10 cellular contexts compared by ENCODE assay signal in the genomic region with DNA sequence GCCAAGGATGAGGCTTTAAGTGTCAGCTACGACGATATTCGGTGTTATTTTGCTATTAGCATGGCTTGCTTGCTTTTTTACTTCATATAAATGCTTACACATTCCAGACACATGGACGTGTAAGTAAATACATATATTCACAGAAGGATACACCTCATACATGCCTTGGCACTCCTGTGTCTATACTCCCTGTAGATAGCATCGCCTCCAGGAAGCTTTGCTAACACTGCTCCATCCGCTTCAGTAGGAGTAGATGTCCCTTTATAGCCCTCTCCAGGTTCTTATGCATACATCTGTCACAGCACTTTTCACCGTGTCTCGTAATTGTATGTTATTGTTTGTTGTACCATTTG. TPM values are rescaled to one million over a fixed set of nuclear protein-coding genes. Genes with fewer than 3 reads are reported as not detected.
DNase-seq lines count a peak whose midpoint lies in the region; ATAC-seq lines count a peak whose summit lies in the region.
"Had no signal": no experiment of that assay in that cellular context is flagged by ENCODE, and none has a peak within 500 bp of the region (broad histone marks: within the 10 kb centered on the region; RNA-seq: fewer than 3 reads in every experiment).

No MANE protein-coding gene starts in this region.

- peaks cover 74% of the 10 kb centered on the region for H3K27me3 Mint-ChIP-seq in T-helper 17 cell
- H3K27me3 Mint-ChIP-seq in stimulated activated naive B cell treated with anti-CD40 and anti-IgM and Interleukin-4, amounts not matched to agents 10 μg/mL and 1 μg/mL and 100 μg/mL, for 72 hours: peaks cover 52 to 57% of the 10 kb centered on the region in 2 donors

- peak; percentile 54 for DNase-seq in NCI-H748 (lab: John Stamatoyannopoulos, UW; ENCODE audit: unreplicated experiment)
- no peak for DNase-seq in NCI-H748 treated with DMSO at 0.1 percent for 48 hours (lab: John Stamatoyannopoulos, UW)
- no peak for DNase-seq in T-helper 17 cell
- no peak for DNase-seq in stimulated activated naive B cell treated with anti-CD40 and anti-IgM and Interleukin-4, amounts not matched to agents 10 μg/mL and 1 μg/mL and 100 μg/mL, for 72 hours
- no peak for DNase-seq in DMS79 (lab: John Stamatoyannopoulos, UW)
- no peak for DNase-seq in NAMALWA (ENCODE audit: low spot score)
- DNase-seq: activated T-cell treated with anti-CD3 and anti-CD28 coated beads for 4 hours had no signal

- no peaks in the 10 kb centered on the region for H3K9me3 Mint-ChIP-seq in stimulated activated naive B cell treated with anti-CD40 and anti-IgM and Interleukin-4, amounts not matched to agents 10 μg/mL and 1 μg/mL and 100 μg/mL, for 72 hours

- no peak overlapping the region for H3K27ac ChIP-seq in iPS-20b (ENCODE audit: low read length)

- no peaks in the 10 kb centered on the region for H3K36me3 ChIP-seq in iPS-20b (ENCODE audit: insufficient read depth, low read depth, low read length)
- H3K36me3 ChIP-seq: HAP-1 had no signal

- peaks cover 2% of the 10 kb centered on the region for H3K4me1 Mint-ChIP-seq in T-helper 17 cell
- H3K4me1 Mint-ChIP-seq in stimulated activated naive B cell treated with anti-CD40 and anti-IgM and Interleukin-4, amounts not matched to agents 10 μg/mL and 1 μg/mL and 100 μg/mL, for 72 hours: peaks cover 5 to 11% of the 10 kb centered on the region in 2 donors

- peak overlapping the region; percentile 58 for H3K4me3 Mint-ChIP-seq in T-helper 17 cell
- H3K4me3 Mint-ChIP-seq in stimulated activated naive B cell treated with anti-CD40 and anti-IgM and Interleukin-4, amounts not matched to agents 10 μg/mL and 1 μg/mL and 100 μg/mL, for 72 hours: peak overlapping the region; percentile 33 to 39

- no peak overlapping the region for H3K27ac Mint-ChIP-seq in T-helper 17 cell
- no peak overlapping the region for H3K27ac Mint-ChIP-seq in stimulated activated naive B cell treated with anti-CD40 and anti-IgM and Interleukin-4, amounts not matched to agents 10 μg/mL and 1 μg/mL and 100 μg/mL, for 72 hours

- H3K9ac ChIP-seq in iPS-20b (ENCODE audit: low read depth, low read length): peak overlapping the region; percentile 59; the same call in 1 of the 2 replicates

- H3K27me3 ChIP-seq in iPS-20b (ENCODE audit: insufficient read depth, low read length): peaks cover 32% of the 10 kb centered on the region

- H3K36me3 Mint-ChIP-seq in T-helper 17 cell (ENCODE audit: low read depth): no peaks in the 10 kb centered on the region
- no peaks in the 10 kb centered on the region for H3K36me3 Mint-ChIP-seq in stimulated activated naive B cell treated with anti-CD40 and anti-IgM and Interleukin-4, amounts not matched to agents 10 μg/mL and 1 μg/mL and 100 μg/mL, for 72 hours

- ATAC-seq in T-helper 17 cell (no peak), GM18867 (IDR thresholded peaks at IDR 0.05; ENCODE audit: unreplicated experiment) (no peak)
- no peak for ATAC-seq in stimulated activated naive B cell treated with anti-CD40 and anti-IgM and Interleukin-4, amounts not matched to agents 10 μg/mL and 1 μg/mL and 100 μg/mL, for 72 hours (replicated peaks)

- peaks cover 7% of the 10 kb centered on the region; the same call in 1 of the 2 replicates for H3K4me1 ChIP-seq in iPS-20b (ENCODE audit: insufficient read depth, low read length)

- peak overlapping the region; percentile 59 for H3K4me3 ChIP-seq in iPS-20b (ENCODE audit: low read length)

- H3K9me3 ChIP-seq in T-helper 17 cell (ENCODE audit: control insufficient read depth, low read length, poor library complexity, severe bottlenecking): no peaks in the 10 kb centered on the region
- H3K9me3 ChIP-seq in iPS-20b (ENCODE audit: insufficient read depth, low read depth, low read length): no peaks in the 10 kb centered on the region
- H3K9me3 ChIP-seq: HAP-1 had no signal

RNA-seq across cellular contexts. Expression of a gene that starts 27.5 kb away (rescaled TPM):
- 1 to 10 TPM; 2.8 to 2.9 TPM for total RNA-seq in T-helper 17 cell
